In the genomic region with DNA sequence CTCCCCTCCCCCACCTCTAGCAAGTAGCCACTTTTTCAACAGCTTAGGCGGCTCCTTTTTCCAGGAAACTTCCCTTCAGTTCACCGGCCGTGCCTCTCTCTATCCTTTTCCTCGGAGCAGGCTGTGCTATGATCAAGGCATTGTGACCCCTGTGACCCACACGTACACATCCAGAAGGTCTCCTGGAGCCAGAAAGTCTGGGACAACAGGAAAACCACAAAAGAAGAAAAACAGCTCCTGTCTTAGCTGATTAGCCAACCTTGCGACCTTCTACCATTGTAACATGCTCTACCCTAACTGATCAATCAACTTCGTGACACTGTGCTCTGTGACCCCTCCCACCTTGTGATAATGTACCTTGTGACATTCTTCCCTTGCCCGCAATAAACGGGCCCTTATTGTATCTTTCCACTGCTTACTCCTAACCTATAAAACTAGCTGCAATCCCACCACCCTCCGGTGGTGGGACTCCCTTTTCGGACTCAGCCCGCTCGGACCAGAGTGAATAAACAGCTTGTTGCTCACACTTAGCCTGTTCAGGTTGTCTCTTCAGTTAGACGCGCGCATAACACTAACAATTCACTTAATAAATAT, we compare ENCODE assay signal across 1 cellular context.
TF ChIP-seq lines count a peak whose summit lies in the region.

No MANE protein-coding gene starts in this region.

TF ChIP-seq in HEK293, 187 proteins besides CTCF, POLR2A, EP300 and RAD21 (continued from another document and continues in another):
- TF ChIP-seq, protein P1, sequence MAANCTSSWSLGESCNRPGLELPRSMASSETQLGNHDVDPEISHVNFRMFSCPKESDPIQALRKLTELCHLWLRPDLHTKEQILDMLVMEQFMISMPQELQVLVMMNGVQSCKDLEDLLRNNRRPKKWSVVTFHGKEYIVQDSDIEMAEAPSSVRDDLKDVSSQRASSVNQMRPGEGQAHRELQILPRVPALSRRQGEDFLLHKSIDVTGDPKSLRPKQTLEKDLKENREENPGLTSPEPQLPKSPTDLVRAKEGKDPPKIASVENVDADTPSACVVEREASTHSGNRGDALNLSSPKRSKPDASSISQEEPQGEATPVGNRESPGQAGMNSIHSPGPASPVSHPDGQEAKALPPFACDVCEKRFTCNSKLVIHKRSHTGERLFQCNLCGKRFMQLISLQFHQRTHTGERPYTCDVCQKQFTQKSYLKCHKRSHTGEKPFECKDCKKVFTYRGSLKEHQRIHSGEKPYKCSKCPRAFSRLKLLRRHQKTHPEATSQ (tag by site-specific recombination; IDR thresholded peaks at IDR 0.05): no peak
- no peak for TF ChIP-seq ZNF350 (tag by site-specific recombination; IDR thresholded peaks at IDR 0.05)
- no peak for TF ChIP-seq ZFHX2 (tag by site-specific recombination; conservative IDR thresholded peaks at IDR 0.05)
- TF ChIP-seq ZNF670 (tag by site-specific recombination; IDR thresholded peaks at IDR 0.05; ENCODE audit: low read depth): no peak
- no peak for TF ChIP-seq ZNF561 (tag by site-specific recombination; IDR thresholded peaks at IDR 0.05; ENCODE audit: borderline replicate concordance)
- TF ChIP-seq, protein P2, sequence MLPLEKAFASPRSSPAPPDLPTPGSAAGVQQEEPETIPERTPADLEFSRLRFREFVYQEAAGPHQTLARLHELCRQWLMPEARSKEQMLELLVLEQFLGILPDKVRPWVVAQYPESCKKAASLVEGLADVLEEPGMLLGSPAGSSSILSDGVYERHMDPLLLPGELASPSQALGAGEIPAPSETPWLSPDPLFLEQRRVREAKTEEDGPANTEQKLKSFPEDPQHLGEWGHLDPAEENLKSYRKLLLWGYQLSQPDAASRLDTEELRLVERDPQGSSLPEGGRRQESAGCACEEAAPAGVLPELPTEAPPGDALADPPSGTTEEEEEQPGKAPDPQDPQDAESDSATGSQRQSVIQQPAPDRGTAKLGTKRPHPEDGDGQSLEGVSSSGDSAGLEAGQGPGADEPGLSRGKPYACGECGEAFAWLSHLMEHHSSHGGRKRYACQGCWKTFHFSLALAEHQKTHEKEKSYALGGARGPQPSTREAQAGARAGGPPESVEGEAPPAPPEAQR (tag by site-specific recombination; IDR thresholded peaks at IDR 0.05): no peak
- TF ChIP-seq HOXC10 (CRISPR knock-in tag; IDR thresholded peaks at IDR 0.05): no peak
- TF ChIP-seq, protein P3, sequence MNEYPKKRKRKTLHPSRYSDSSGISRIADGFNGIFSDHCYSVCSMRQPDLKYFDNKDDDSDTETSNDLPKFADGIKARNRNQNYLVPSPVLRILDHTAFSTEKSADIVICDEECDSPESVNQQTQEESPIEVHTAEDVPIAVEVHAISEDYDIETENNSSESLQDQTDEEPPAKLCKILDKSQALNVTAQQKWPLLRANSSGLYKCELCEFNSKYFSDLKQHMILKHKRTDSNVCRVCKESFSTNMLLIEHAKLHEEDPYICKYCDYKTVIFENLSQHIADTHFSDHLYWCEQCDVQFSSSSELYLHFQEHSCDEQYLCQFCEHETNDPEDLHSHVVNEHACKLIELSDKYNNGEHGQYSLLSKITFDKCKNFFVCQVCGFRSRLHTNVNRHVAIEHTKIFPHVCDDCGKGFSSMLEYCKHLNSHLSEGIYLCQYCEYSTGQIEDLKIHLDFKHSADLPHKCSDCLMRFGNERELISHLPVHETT (tag by site-specific recombination; IDR thresholded peaks at IDR 0.05): no peak
- TF ChIP-seq ZNF335 (tag by site-specific recombination; conservative IDR thresholded peaks at IDR 0.05): peak; percentile 68
- TF ChIP-seq, protein P4, sequence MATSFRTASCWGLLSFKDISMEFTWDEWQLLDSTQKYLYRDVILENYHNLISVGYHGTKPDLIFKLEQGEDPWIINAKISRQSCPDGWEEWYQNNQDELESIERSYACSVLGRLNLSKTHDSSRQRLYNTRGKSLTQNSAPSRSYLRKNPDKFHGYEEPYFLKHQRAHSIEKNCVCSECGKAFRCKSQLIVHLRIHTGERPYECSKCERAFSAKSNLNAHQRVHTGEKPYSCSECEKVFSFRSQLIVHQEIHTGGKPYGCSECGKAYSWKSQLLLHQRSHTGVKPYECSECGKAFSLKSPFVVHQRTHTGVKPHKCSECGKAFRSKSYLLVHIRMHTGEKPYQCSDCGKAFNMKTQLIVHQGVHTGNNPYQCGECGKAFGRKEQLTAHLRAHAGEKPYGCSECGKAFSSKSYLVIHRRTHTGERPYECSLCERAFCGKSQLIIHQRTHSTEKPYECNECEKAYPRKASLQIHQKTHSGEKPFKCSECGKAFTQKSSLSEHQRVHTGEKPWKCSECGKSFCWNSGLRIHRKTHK (tag by site-specific recombination; IDR thresholded peaks at IDR 0.05): no peak
- TF ChIP-seq ZSCAN30 (tag by site-specific recombination; IDR thresholded peaks at IDR 0.05): peak; percentile 27; the same call in 1 of the 2 replicates
- peak; percentile 82 for TF ChIP-seq ZBTB17 (tag by site-specific recombination; IDR thresholded peaks at IDR 0.05)
- no peak for TF ChIP-seq ZNF585B (tag by site-specific recombination; IDR thresholded peaks at IDR 0.05)
- TF ChIP-seq, protein P5, sequence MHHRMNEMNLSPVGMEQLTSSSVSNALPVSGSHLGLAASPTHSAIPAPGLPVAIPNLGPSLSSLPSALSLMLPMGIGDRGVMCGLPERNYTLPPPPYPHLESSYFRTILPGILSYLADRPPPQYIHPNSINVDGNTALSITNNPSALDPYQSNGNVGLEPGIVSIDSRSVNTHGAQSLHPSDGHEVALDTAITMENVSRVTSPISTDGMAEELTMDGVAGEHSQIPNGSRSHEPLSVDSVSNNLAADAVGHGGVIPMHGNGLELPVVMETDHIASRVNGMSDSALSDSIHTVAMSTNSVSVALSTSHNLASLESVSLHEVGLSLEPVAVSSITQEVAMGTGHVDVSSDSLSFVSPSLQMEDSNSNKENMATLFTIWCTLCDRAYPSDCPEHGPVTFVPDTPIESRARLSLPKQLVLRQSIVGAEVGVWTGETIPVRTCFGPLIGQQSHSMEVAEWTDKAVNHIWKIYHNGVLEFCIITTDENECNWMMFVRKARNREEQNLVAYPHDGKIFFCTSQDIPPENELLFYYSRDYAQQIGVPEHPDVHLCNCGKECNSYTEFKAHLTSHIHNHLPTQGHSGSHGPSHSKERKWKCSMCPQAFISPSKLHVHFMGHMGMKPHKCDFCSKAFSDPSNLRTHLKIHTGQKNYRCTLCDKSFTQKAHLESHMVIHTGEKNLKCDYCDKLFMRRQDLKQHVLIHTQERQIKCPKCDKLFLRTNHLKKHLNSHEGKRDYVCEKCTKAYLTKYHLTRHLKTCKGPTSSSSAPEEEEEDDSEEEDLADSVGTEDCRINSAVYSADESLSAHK (tag by site-specific recombination; IDR thresholded peaks at IDR 0.05): no peak
- no peak for TF ChIP-seq ZFP37 (tag by site-specific recombination; IDR thresholded peaks at IDR 0.05)
- no peak for TF ChIP-seq GLIS1 (tag by site-specific recombination; IDR thresholded peaks at IDR 0.05)
- TF ChIP-seq KLF1 (tag by site-specific recombination; IDR thresholded peaks at IDR 0.05): no peak
- TF ChIP-seq, protein P6, sequence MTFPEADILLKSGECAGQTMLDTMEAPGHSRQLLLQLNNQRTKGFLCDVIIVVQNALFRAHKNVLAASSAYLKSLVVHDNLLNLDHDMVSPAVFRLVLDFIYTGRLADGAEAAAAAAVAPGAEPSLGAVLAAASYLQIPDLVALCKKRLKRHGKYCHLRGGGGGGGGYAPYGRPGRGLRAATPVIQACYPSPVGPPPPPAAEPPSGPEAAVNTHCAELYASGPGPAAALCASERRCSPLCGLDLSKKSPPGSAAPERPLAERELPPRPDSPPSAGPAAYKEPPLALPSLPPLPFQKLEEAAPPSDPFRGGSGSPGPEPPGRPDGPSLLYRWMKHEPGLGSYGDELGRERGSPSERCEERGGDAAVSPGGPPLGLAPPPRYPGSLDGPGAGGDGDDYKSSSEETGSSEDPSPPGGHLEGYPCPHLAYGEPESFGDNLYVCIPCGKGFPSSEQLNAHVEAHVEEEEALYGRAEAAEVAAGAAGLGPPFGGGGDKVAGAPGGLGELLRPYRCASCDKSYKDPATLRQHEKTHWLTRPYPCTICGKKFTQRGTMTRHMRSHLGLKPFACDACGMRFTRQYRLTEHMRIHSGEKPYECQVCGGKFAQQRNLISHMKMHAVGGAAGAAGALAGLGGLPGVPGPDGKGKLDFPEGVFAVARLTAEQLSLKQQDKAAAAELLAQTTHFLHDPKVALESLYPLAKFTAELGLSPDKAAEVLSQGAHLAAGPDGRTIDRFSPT (tag by site-specific recombination; IDR thresholded peaks at IDR 0.05): 0 out of 2 replicates have a peak, but pooled peaks have one; percentile 29
- no peak for TF ChIP-seq YY2 (tag by site-specific recombination; IDR thresholded peaks at IDR 0.05)
- peak; percentile 57; the same call in 1 of the 2 replicates for TF ChIP-seq ZBTB48 (tag by site-specific recombination; IDR thresholded peaks at IDR 0.05)
- TF ChIP-seq ZNF292 (tag by site-specific recombination; IDR thresholded peaks at IDR 0.05; ENCODE audit: borderline replicate concordance, low read depth): no peak
- TF ChIP-seq RBAK (tag by site-specific recombination; IDR thresholded peaks at IDR 0.05): no peak
- TF ChIP-seq ZNF707 (tag by site-specific recombination; IDR thresholded peaks at IDR 0.05): no peak
- no peak for TF ChIP-seq GLI4 (tag by site-specific recombination; IDR thresholded peaks at IDR 0.05)
- TF ChIP-seq ZNF664 (tag by site-specific recombination; IDR thresholded peaks at IDR 0.05): no peak
- no peak for TF ChIP-seq ZNF549 (tag by site-specific recombination; IDR thresholded peaks at IDR 0.05)
- TF ChIP-seq ZNF677 (tag by site-specific recombination; IDR thresholded peaks at IDR 0.05): no peak
- no peak for TF ChIP-seq MYNN (tag by site-specific recombination; IDR thresholded peaks at IDR 0.05; ENCODE audit: borderline replicate concordance)
- no peak for TF ChIP-seq ZNF548 (tag by site-specific recombination; IDR thresholded peaks at IDR 0.05)
- peak; percentile 90 for TF ChIP-seq TRIM28 (IDR thresholded peaks at IDR 0.05; ENCODE audit: borderline replicate concordance, low read length)
- TF ChIP-seq ZNF416 (tag by site-specific recombination; IDR thresholded peaks at IDR 0.05): no peak
- TF ChIP-seq, protein P7, sequence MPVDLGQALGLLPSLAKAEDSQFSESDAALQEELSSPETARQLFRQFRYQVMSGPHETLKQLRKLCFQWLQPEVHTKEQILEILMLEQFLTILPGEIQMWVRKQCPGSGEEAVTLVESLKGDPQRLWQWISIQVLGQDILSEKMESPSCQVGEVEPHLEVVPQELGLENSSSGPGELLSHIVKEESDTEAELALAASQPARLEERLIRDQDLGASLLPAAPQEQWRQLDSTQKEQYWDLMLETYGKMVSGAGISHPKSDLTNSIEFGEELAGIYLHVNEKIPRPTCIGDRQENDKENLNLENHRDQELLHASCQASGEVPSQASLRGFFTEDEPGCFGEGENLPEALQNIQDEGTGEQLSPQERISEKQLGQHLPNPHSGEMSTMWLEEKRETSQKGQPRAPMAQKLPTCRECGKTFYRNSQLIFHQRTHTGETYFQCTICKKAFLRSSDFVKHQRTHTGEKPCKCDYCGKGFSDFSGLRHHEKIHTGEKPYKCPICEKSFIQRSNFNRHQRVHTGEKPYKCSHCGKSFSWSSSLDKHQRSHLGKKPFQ (tag by site-specific recombination; IDR thresholded peaks at IDR 0.05): peak; percentile 96
- TF ChIP-seq ZNF157 (tag by site-specific recombination; IDR thresholded peaks at IDR 0.05): no peak
- TF ChIP-seq, protein P8, sequence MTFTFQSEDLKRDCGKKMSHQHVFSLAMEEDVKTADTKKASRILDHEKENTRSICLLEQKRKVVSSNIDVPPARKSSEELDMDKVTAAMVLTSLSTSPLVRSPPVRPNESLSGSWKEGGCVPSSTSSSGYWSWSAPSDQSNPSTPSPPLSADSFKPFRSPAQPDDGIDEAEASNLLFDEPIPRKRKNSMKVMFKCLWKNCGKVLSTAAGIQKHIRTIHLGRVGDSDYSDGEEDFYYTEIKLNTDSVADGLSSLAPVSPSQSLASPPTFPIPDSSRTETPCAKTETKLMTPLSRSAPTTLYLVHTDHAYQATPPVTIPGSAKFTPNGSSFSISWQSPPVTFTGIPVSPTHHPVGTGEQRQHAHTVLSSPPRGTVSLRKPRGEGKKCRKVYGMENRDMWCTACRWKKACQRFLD (tag by site-specific recombination; IDR thresholded peaks at IDR 0.05): no peak
- TF ChIP-seq ZNF776 (tag by site-specific recombination; IDR thresholded peaks at IDR 0.05; ENCODE audit: borderline replicate concordance): no peak
- TF ChIP-seq, protein P9, sequence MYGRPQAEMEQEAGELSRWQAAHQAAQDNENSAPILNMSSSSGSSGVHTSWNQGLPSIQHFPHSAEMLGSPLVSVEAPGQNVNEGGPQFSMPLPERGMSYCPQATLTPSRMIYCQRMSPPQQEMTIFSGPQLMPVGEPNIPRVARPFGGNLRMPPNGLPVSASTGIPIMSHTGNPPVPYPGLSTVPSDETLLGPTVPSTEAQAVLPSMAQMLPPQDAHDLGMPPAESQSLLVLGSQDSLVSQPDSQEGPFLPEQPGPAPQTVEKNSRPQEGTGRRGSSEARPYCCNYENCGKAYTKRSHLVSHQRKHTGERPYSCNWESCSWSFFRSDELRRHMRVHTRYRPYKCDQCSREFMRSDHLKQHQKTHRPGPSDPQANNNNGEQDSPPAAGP (tag by site-specific recombination; IDR thresholded peaks at IDR 0.05): no peak
- TF ChIP-seq, protein P10, sequence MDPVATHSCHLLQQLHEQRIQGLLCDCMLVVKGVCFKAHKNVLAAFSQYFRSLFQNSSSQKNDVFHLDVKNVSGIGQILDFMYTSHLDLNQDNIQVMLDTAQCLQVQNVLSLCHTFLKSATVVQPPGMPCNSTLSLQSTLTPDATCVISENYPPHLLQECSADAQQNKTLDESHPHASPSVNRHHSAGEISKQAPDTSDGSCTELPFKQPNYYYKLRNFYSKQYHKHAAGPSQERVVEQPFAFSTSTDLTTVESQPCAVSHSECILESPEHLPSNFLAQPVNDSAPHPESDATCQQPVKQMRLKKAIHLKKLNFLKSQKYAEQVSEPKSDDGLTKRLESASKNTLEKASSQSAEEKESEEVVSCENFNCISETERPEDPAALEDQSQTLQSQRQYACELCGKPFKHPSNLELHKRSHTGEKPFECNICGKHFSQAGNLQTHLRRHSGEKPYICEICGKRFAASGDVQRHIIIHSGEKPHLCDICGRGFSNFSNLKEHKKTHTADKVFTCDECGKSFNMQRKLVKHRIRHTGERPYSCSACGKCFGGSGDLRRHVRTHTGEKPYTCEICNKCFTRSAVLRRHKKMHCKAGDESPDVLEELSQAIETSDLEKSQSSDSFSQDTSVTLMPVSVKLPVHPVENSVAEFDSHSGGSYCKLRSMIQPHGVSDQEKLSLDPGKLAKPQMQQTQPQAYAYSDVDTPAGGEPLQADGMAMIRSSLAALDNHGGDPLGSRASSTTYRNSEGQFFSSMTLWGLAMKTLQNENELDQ (tag by site-specific recombination; IDR thresholded peaks at IDR 0.05; ENCODE audit: low read depth): no peak
- TF ChIP-seq ZNF777 (tag by site-specific recombination; IDR thresholded peaks at IDR 0.05; ENCODE audit: borderline replicate concordance): no peak
- no peak for TF ChIP-seq ZNF202 (tag by site-specific recombination; IDR thresholded peaks at IDR 0.05; ENCODE audit: borderline replicate concordance)
- TF ChIP-seq, protein P11, sequence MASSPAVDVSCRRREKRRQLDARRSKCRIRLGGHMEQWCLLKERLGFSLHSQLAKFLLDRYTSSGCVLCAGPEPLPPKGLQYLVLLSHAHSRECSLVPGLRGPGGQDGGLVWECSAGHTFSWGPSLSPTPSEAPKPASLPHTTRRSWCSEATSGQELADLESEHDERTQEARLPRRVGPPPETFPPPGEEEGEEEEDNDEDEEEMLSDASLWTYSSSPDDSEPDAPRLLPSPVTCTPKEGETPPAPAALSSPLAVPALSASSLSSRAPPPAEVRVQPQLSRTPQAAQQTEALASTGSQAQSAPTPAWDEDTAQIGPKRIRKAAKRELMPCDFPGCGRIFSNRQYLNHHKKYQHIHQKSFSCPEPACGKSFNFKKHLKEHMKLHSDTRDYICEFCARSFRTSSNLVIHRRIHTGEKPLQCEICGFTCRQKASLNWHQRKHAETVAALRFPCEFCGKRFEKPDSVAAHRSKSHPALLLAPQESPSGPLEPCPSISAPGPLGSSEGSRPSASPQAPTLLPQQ (tag by site-specific recombination; IDR thresholded peaks at IDR 0.05): no peak; the same call in 1 of the 2 replicates
- TF ChIP-seq GFI1B (tag by site-specific recombination; IDR thresholded peaks at IDR 0.05): no peak
